9 cellular contexts compared by ENCODE assay signal in genomic region chr19:45406165-45406956, GRCh38.
DNase-seq lines count a peak whose midpoint lies in the region; ATAC-seq, FAIRE-seq and TF ChIP-seq lines count a peak whose summit lies in the region.
"Had no signal": no experiment of that assay in that cellular context is flagged by ENCODE, and none has a peak within 500 bp of the region (broad histone marks: within the 10 kb centered on the region; RNA-seq: fewer than 3 reads in every experiment).

POLR1G (plus strand) TSS chr19:45406644; CDS start chr19:45406697, 53 bp downstream.

- H3K36me3 ChIP-seq in BLaER1 = peaks cover 25% of the 10 kb centered on the region

- H3K4me3 ChIP-seq in BLaER1 (peak within 1 kb of the TSS; percentile 93), coronary artery (peak within 1 kb of the TSS; percentile 77)

- FAIRE-seq in GM19239 (lab: Jason Lieb, UNC) = peak; percentile 94
- FAIRE-seq: TTC549 had no signal

- DNase-seq in GM19239 (ENCODE audit: insufficient read length, low spot score) = peak; percentile 89
- peak; percentile 81 to 90 for DNase-seq in NCI-H526 (lab: John Stamatoyannopoulos, UW)
- peak; percentile 71 for DNase-seq in activated CD4-positive, alpha-beta T cell treated with anti-CD3 and anti-CD28 coated beads, Interleukin-2, amount 50 U/mL, for 1 hour
- DNase-seq in coronary artery (ENCODE audit: low spot score) = no peak
- peak; percentile 93 for DNase-seq in left kidney (ENCODE audit: low read depth, low spot score)
- peak; percentile 84 for DNase-seq in stimulated activated CD4-positive, alpha-beta T cell treated with anti-CD3 and anti-CD28 coated beads, Interleukin-1b, Interleukin-23, amount 100 ng/mL, for 48 hours

- no peak for TF ChIP-seq CTCF in coronary artery (IDR thresholded peaks at IDR 0.05)

- H3K9me3 ChIP-seq in BLaER1 = no peaks in the 10 kb centered on the region

- peaks cover 35% of the 10 kb centered on the region for H3K27me3 ChIP-seq in BLaER1

- peak within 1 kb of the TSS; percentile 100 for H3K9ac ChIP-seq in BLaER1

- peaks cover 54% of the 10 kb centered on the region for H4K20me1 ChIP-seq in BLaER1

- ATAC-seq in HG03442 (IDR thresholded peaks at IDR 0.05; ENCODE audit: unreplicated experiment) = peak; percentile 58

- H3K27ac ChIP-seq in BLaER1 = peak within 1 kb of the TSS; percentile 100
- H3K27ac ChIP-seq in coronary artery = peak within 1 kb of the TSS; percentile 87 to 98

- peaks cover 49% of the 10 kb centered on the region for H3K4me1 ChIP-seq in BLaER1

- H3K4me2 ChIP-seq in BLaER1 = peak within 1 kb of the TSS; percentile 94
